ENCODE assay signal across 12 cellular contexts in the genomic region with DNA sequence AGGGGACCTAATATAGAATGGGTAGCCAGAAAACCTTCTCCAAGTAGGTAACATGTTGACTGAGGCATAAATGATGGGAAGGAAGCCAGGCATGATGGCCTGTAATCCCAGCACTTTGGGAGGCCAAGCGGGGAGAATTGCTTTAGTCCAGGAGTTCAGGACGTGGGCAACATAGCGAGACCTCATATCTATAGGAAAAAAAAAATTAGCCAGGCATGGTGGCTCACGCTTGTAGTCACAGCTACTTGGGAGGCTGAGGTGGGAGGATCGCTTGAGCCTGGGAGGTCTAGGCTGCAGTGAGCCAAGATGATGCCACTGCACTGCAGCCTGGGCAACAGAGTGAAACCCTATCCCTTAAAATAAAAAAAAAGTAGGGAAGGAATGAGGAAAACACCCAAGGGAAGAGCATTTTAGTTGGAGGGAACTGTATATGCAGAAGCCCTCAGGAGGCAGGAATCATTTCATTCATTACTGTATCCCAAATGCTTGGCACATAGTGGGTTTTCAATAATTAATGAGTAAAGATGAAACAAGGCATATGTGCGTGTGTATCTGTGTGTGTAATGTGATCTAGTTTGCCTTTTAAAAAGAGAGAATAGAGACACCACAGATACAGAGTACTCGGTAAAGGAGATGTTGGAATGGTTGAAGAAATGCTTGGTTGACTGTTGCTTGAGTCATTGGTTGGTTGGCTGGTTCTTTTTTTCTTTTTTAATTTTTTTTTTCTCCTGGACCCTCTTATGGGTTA. TPM values are rescaled to one million over a fixed set of nuclear protein-coding genes. Genes with fewer than 3 reads are reported as not detected.
DNase-seq lines count a peak whose midpoint lies in the region; ATAC-seq, FAIRE-seq and TF ChIP-seq lines count a peak whose summit lies in the region.
"Had no signal": no experiment of that assay in that cellular context is flagged by ENCODE, and none has a peak within 500 bp of the region (broad histone marks: within the 10 kb centered on the region; RNA-seq: fewer than 3 reads in every experiment).

No MANE protein-coding gene starts in this region.

- H3K4me1 Mint-ChIP-seq in CD4-positive, alpha-beta T cell (ENCODE audit: low read depth) = peaks cover 60% of the 10 kb centered on the region
- H3K4me1 Mint-ChIP-seq in activated T-helper 1 cell treated with anti-CD3 and anti-CD28 coated beads, Interleukin-12 subunit alpha, Interleukin-12 subunit beta, Interleukin-2, Interleukin-4 antibody, amounts not matched to agents 30 ng/mL and 10 ng/mL and 1 ng/mL, durations not matched to agents 14 hours and 24 hours and 36 hours (ENCODE audit: low read depth) = peaks cover 41% of the 10 kb centered on the region
- peaks cover 41 to 67% (median 64%) of the 10 kb centered on the region in 4 donors for H3K4me1 Mint-ChIP-seq in naive thymus-derived CD8-positive, alpha-beta T cell

- peaks cover 29% of the 10 kb centered on the region for H3K36me3 Mint-ChIP-seq in CD4-positive, alpha-beta T cell (ENCODE audit: low read depth)
- H3K36me3 Mint-ChIP-seq in activated T-helper 1 cell treated with anti-CD3 and anti-CD28 coated beads, Interleukin-12 subunit alpha, Interleukin-12 subunit beta, Interleukin-2, Interleukin-4 antibody, amounts not matched to agents 30 ng/mL and 10 ng/mL and 1 ng/mL, durations not matched to agents 14 hours and 24 hours and 36 hours (ENCODE audit: low read depth) = peaks cover 51% of the 10 kb centered on the region
- peaks cover 0 to 12% (median 4%) of the 10 kb centered on the region in 3 donors for H3K36me3 Mint-ChIP-seq in naive thymus-derived CD8-positive, alpha-beta T cell

- no peaks in the 10 kb centered on the region for H3K9me3 Mint-ChIP-seq in CD4-positive, alpha-beta T cell
- H3K9me3 Mint-ChIP-seq in activated T-helper 1 cell treated with anti-CD3 and anti-CD28 coated beads, Interleukin-12 subunit alpha, Interleukin-12 subunit beta, Interleukin-2, Interleukin-4 antibody, amounts not matched to agents 30 ng/mL and 10 ng/mL and 1 ng/mL, durations not matched to agents 14 hours and 24 hours and 36 hours = peaks cover 4% of the 10 kb centered on the region
- H3K9me3 Mint-ChIP-seq in naive thymus-derived CD8-positive, alpha-beta T cell = peaks cover 0 to 9% (median 0%) of the 10 kb centered on the region in 9 donors

- H3K27me3 Mint-ChIP-seq in CD4-positive, alpha-beta T cell = peaks cover 5% of the 10 kb centered on the region
- peaks cover 4% of the 10 kb centered on the region for H3K27me3 Mint-ChIP-seq in activated T-helper 1 cell treated with anti-CD3 and anti-CD28 coated beads, Interleukin-12 subunit alpha, Interleukin-12 subunit beta, Interleukin-2, Interleukin-4 antibody, amounts not matched to agents 30 ng/mL and 10 ng/mL and 1 ng/mL, durations not matched to agents 14 hours and 24 hours and 36 hours (ENCODE audit: insufficient read depth)
- peaks cover 0 to 5% (median 0%) of the 10 kb centered on the region in 5 donors for H3K27me3 Mint-ChIP-seq in naive thymus-derived CD8-positive, alpha-beta T cell

- no peak for DNase-seq in CD4-positive, alpha-beta T cell
- DNase-seq in GM12892 (ENCODE audit: insufficient read length) (no peak), GM19239 (ENCODE audit: insufficient read length, low spot score) (no peak), amniotic stem cell (lab: John Stamatoyannopoulos, UW) (no peak)
- no peak for DNase-seq in activated T-helper 1 cell treated with anti-CD3 and anti-CD28 coated beads, Interleukin-12 subunit alpha, Interleukin-12 subunit beta, Interleukin-2, Interleukin-4 antibody, amounts not matched to agents 30 ng/mL and 10 ng/mL and 1 ng/mL, durations not matched to agents 14 hours and 24 hours and 36 hours (ENCODE audit: low spot score)
- DNase-seq in naive thymus-derived CD8-positive, alpha-beta T cell = no peak
- DNase-seq: activated CD4-positive, CD25-positive, alpha-beta regulatory T cell treated with anti-CD3 and anti-CD28 coated beads, Interleukin-2, amount 50 U/mL, for 72 hours; activated effector memory CD4-positive, alpha-beta T cell treated with Interleukin-2 at 50 U/mL for 16 hours; head of caudate nucleus; NCI-H2227 treated with DMSO at 0.1 percent for 48 hours had no signal

- H3K9me3 ChIP-seq in CD4-positive, alpha-beta T cell (ENCODE audit: control insufficient read depth, low read length) = no peaks in the 10 kb centered on the region

- FAIRE-seq in GM12892 (lab: Jason Lieb, UNC) (no peak), GM19239 (lab: Jason Lieb, UNC) (no peak)
- FAIRE-seq: D721Med had no signal

- H3K27me3 ChIP-seq in CD4-positive, alpha-beta T cell (ENCODE audit: control insufficient read depth, insufficient read depth, low read length) = no peaks in the 10 kb centered on the region

- CTCF ChIA-PET in CD4-positive, alpha-beta T cell (lab: Charles Lee) = no interaction called here

- POLR2A ChIA-PET in CD4-positive, alpha-beta T cell (lab: Charles Lee) = no interaction called here
- POLR2A ChIA-PET in naive thymus-derived CD8-positive, alpha-beta T cell (lab: Charles Lee) = no interaction called here

- TF ChIP-seq CTCF in CD4-positive, alpha-beta T cell (IDR thresholded peaks at IDR 0.05) = no peak

- ATAC-seq in CD4-positive, alpha-beta T cell (ENCODE audit: poor library complexity) = no peak
- no peak for ATAC-seq in naive thymus-derived CD8-positive, alpha-beta T cell
- no peak for ATAC-seq in HG03280 (IDR thresholded peaks at IDR 0.05; ENCODE audit: unreplicated experiment)

- intact Hi-C loops in CD4-positive, alpha-beta T cell (cut with DNase I, micrococcal nuclease) = loop anchor here (5.0 kb wide), 2 partner anchors 34 to 581 kb away; a partner anchor contains a TSS
- intact Hi-C loops in activated T-helper 1 cell treated with anti-CD3 and anti-CD28 coated beads, Interleukin-12 subunit alpha, Interleukin-12 subunit beta, Interleukin-2, Interleukin-4 antibody, amounts not matched to agents 30 ng/mL and 10 ng/mL and 1 ng/mL, durations not matched to agents 14 hours and 24 hours and 36 hours (cut with micrococcal nuclease) = no loop called here

- peak overlapping the region; percentile 26 for H3K4me3 Mint-ChIP-seq in CD4-positive, alpha-beta T cell
- H3K4me3 Mint-ChIP-seq in activated T-helper 1 cell treated with anti-CD3 and anti-CD28 coated beads, Interleukin-12 subunit alpha, Interleukin-12 subunit beta, Interleukin-2, Interleukin-4 antibody, amounts not matched to agents 30 ng/mL and 10 ng/mL and 1 ng/mL, durations not matched to agents 14 hours and 24 hours and 36 hours = peak overlapping the region; percentile 32
- H3K4me3 Mint-ChIP-seq in naive thymus-derived CD8-positive, alpha-beta T cell = peak overlapping the region in 9 of 10 donors; percentile 16 to 96 (median 54)

- peak overlapping the region; percentile 10 for H3K27ac Mint-ChIP-seq in CD4-positive, alpha-beta T cell
- H3K27ac Mint-ChIP-seq in activated T-helper 1 cell treated with anti-CD3 and anti-CD28 coated beads, Interleukin-12 subunit alpha, Interleukin-12 subunit beta, Interleukin-2, Interleukin-4 antibody, amounts not matched to agents 30 ng/mL and 10 ng/mL and 1 ng/mL, durations not matched to agents 14 hours and 24 hours and 36 hours = no peak overlapping the region
- H3K27ac Mint-ChIP-seq in naive thymus-derived CD8-positive, alpha-beta T cell = peak overlapping the region in 6 of 10 donors; percentile 40 to 97 (median 60)

- H3K27ac ChIP-seq in CD4-positive, alpha-beta T cell (ENCODE audit: low read depth, low read length) = no peak overlapping the region

- TF ChIP-seq POLR2A in GM12892 (IDR thresholded peaks at IDR 0.05; ENCODE audit: low read depth, low read length) = peak; percentile 56; the same call in 1 of the 2 replicates

RNA-seq across cellular contexts. Expression of a gene that starts 2.2 kb away (rescaled TPM):
- 10 to 100 TPM; 19.2 to 21.7 TPM for total RNA-seq in CD4-positive, alpha-beta T cell
- 40.0 TPM for polyA plus RNA-seq in GM12892 (2012; ENCODE audit: missing spikeins)
- 231 and 238 TPM in 2 replicates for total RNA-seq in activated T-helper 1 cell treated with anti-CD3 and anti-CD28 coated beads, Interleukin-12 subunit alpha, Interleukin-12 subunit beta, Interleukin-2, Interleukin-4 antibody, amounts not matched to agents 30 ng/mL and 10 ng/mL and 1 ng/mL, durations not matched to agents 14 hours and 24 hours and 36 hours
- total RNA-seq in naive thymus-derived CD8-positive, alpha-beta T cell = 10 to 100 TPM; 53.9 to 61.4 TPM
- 10 to 100 TPM; 38.5 to 54.5 (median 49.1) TPM for polyA plus RNA-seq in naive thymus-derived CD8-positive, alpha-beta T cell

RNA-seq across cellular contexts. Expression of a gene that starts 2.5 kb away (rescaled TPM):
- total RNA-seq in CD4-positive, alpha-beta T cell = 10 to 100 TPM; 16.3 to 19.1 TPM
- 175 TPM for polyA plus RNA-seq in GM12892 (2012; ENCODE audit: missing spikeins)
- total RNA-seq in activated T-helper 1 cell treated with anti-CD3 and anti-CD28 coated beads, Interleukin-12 subunit alpha, Interleukin-12 subunit beta, Interleukin-2, Interleukin-4 antibody, amounts not matched to agents 30 ng/mL and 10 ng/mL and 1 ng/mL, durations not matched to agents 14 hours and 24 hours and 36 hours = 50.7 and 52.0 TPM in 2 replicates
- total RNA-seq in naive thymus-derived CD8-positive, alpha-beta T cell = 1 to 10 TPM; 8.4 to 9.2 TPM
- polyA plus RNA-seq in naive thymus-derived CD8-positive, alpha-beta T cell = under 1 TPM; 0.71 to 0.97 (median 0.84) TPM

RNA-seq across cellular contexts. Expression of a gene that starts 29.5 kb away (rescaled TPM):
- under 1 TPM in 1 of 2 experiments, not detected in 1; 0.08 TPM for total RNA-seq in CD4-positive, alpha-beta T cell
- not detected for polyA plus RNA-seq in GM12892 (2012; ENCODE audit: missing spikeins)
- total RNA-seq in activated T-helper 1 cell treated with anti-CD3 and anti-CD28 coated beads, Interleukin-12 subunit alpha, Interleukin-12 subunit beta, Interleukin-2, Interleukin-4 antibody, amounts not matched to agents 30 ng/mL and 10 ng/mL and 1 ng/mL, durations not matched to agents 14 hours and 24 hours and 36 hours = not detected in 2 replicates
- not detected for total RNA-seq in naive thymus-derived CD8-positive, alpha-beta T cell
- polyA plus RNA-seq in naive thymus-derived CD8-positive, alpha-beta T cell = not detected

RNA-seq across cellular contexts. Expression of a gene that starts 34.8 kb away (rescaled TPM):
- 1 to 10 TPM; 4.7 to 5.4 TPM for total RNA-seq in CD4-positive, alpha-beta T cell
- polyA plus RNA-seq in GM12892 (2012; ENCODE audit: missing spikeins) = 75.8 TPM
- total RNA-seq in activated T-helper 1 cell treated with anti-CD3 and anti-CD28 coated beads, Interleukin-12 subunit alpha, Interleukin-12 subunit beta, Interleukin-2, Interleukin-4 antibody, amounts not matched to agents 30 ng/mL and 10 ng/mL and 1 ng/mL, durations not matched to agents 14 hours and 24 hours and 36 hours = 50.0 and 51.5 TPM in 2 replicates
- 1 to 10 TPM in 1 of 2 experiments, under 1 TPM in 1; 0.85 to 1.1 TPM for total RNA-seq in naive thymus-derived CD8-positive, alpha-beta T cell
- polyA plus RNA-seq in naive thymus-derived CD8-positive, alpha-beta T cell = under 1 TPM; 0.24 to 0.26 (median 0.25) TPM

RNA-seq across cellular contexts. Expression of a gene that starts 54.0 kb away (rescaled TPM):
- 10 to 100 TPM; 35.5 to 35.8 TPM for total RNA-seq in CD4-positive, alpha-beta T cell
- polyA plus RNA-seq in GM12892 (2012; ENCODE audit: missing spikeins) = 31.9 TPM
- 38.7 and 41.8 TPM in 2 replicates for total RNA-seq in activated T-helper 1 cell treated with anti-CD3 and anti-CD28 coated beads, Interleukin-12 subunit alpha, Interleukin-12 subunit beta, Interleukin-2, Interleukin-4 antibody, amounts not matched to agents 30 ng/mL and 10 ng/mL and 1 ng/mL, durations not matched to agents 14 hours and 24 hours and 36 hours
- 10 to 100 TPM; 92.7 to 94.0 TPM for total RNA-seq in naive thymus-derived CD8-positive, alpha-beta T cell
- 10 to 100 TPM in 2 of 3 donors, 1 to 10 TPM in 1; 8.1 to 17.7 (median 11.3) TPM for polyA plus RNA-seq in naive thymus-derived CD8-positive, alpha-beta T cell
